Comparison of ENCODE assay signal across 11 cellular contexts in the genomic region with DNA sequence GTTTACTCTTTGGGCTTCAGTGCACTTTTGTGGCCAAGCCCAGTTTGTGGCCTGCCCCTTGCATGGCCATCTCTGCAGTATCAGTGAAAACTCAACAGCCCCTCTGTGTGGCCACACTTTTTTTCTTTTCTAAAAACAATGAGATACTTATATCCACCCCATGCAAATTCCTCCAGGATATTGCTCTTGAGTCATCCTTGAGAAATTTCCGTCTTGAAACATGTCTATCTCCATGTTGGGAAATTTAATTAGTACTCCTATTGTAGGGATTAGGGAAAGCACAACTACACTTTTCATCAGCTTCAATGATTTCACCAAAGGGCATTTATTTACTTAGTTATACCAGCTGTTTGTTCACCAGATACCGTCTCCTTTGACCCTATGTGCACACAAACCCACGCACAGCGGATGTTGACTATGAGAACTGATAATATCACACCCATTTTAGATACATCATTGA.
DNase-seq lines count a peak whose midpoint lies in the region; ATAC-seq, FAIRE-seq and TF ChIP-seq lines count a peak whose summit lies in the region.
"Had no signal": no experiment of that assay in that cellular context is flagged by ENCODE, and none has a peak within 500 bp of the region (broad histone marks: within the 10 kb centered on the region; RNA-seq: fewer than 3 reads in every experiment).

No MANE protein-coding gene starts in this region.

- H3K9me3 ChIP-seq in endodermal cell (ENCODE audit: control insufficient read depth, low read length) (no peaks in the 10 kb centered on the region), neural progenitor cell (ENCODE audit: low read depth) (no peaks in the 10 kb centered on the region), pancreas (no peaks in the 10 kb centered on the region)

- H3F3A ChIP-seq in neural progenitor cell (ENCODE audit: low read depth): no peaks in the 10 kb centered on the region

- 92% methylated on average over 4 of the region's 4 CpGs; no CpG with 5 or more reads in 1 of the 2 experiments for WGBS in endodermal cell (ENCODE audit: insufficient coverage in 1 of 2, insufficient read length in 1 of 2), 2 experiments
- 21 to 27% methylated on average over 4 of the region's 4 CpGs for WGBS in pancreas, 2 donors

- H3K9me3 Mint-ChIP-seq in endodermal cell (no peaks in the 10 kb centered on the region), neural progenitor cell (no peaks in the 10 kb centered on the region)
- H3K9me3 Mint-ChIP-seq: activated naive CD4-positive, alpha-beta T cell treated with anti-CD3 and anti-CD28 coated beads, Interleukin-2, amount 10 ng/mL, durations not matched to agents 7 days and 5 days had no signal

- no peak overlapping the region for H3K27ac ChIP-seq in endodermal cell (ENCODE audit: low read depth, low read length)
- H3K27ac ChIP-seq in neural progenitor cell: no peak overlapping the region
- no peak overlapping the region for H3K27ac ChIP-seq in pancreas

- peak overlapping the region; percentile 6 for H2AFZ ChIP-seq in neural progenitor cell (replicated peaks)

- H3K27ac Mint-ChIP-seq in endodermal cell (no peak overlapping the region), neural progenitor cell (no peak overlapping the region)
- H3K27ac Mint-ChIP-seq: activated naive CD4-positive, alpha-beta T cell treated with anti-CD3 and anti-CD28 coated beads, Interleukin-2, amount 10 ng/mL, durations not matched to agents 7 days and 5 days had no signal

- H3K27me3 ChIP-seq in endodermal cell (ENCODE audit: control insufficient read depth, insufficient read depth, low read length, poor library complexity, severe bottlenecking): no peaks in the 10 kb centered on the region
- no peaks in the 10 kb centered on the region for H3K27me3 ChIP-seq in neural progenitor cell
- no peaks in the 10 kb centered on the region for H3K27me3 ChIP-seq in pancreas

- H3K4me1 ChIP-seq in endodermal cell (ENCODE audit: control insufficient read depth, insufficient read depth, low read length) (no peaks in the 10 kb centered on the region), neural progenitor cell (peaks cover 7% of the 10 kb centered on the region), pancreas (no peaks in the 10 kb centered on the region)

- intact Hi-C loops in pancreas (cut with DNase I): no loop called here

- H3K36me3 Mint-ChIP-seq in endodermal cell (ENCODE audit: low read depth) (no peaks in the 10 kb centered on the region), neural progenitor cell (no peaks in the 10 kb centered on the region)
- H3K36me3 Mint-ChIP-seq: activated naive CD4-positive, alpha-beta T cell treated with anti-CD3 and anti-CD28 coated beads, Interleukin-2, amount 10 ng/mL, durations not matched to agents 7 days and 5 days had no signal

- ATAC-seq in pancreas (no peak), GM19467 (IDR thresholded peaks at IDR 0.05; ENCODE audit: unreplicated experiment) (no peak)

- H3K79me2 ChIP-seq in neural progenitor cell (ENCODE audit: low read depth): no peaks in the 10 kb centered on the region

- FAIRE-seq in GM12892 (lab: Jason Lieb, UNC) (peak; percentile 64), pancreas (lab: Jason Lieb, UNC) (no peak)

- H3K27me3 Mint-ChIP-seq in endodermal cell (ENCODE audit: insufficient read depth) (no peaks in the 10 kb centered on the region), neural progenitor cell (ENCODE audit: insufficient read depth, low read depth) (no peaks in the 10 kb centered on the region)
- H3K27me3 Mint-ChIP-seq: activated naive CD4-positive, alpha-beta T cell treated with anti-CD3 and anti-CD28 coated beads, Interleukin-2, amount 10 ng/mL, durations not matched to agents 7 days and 5 days had no signal

- H3K4me2 ChIP-seq in neural progenitor cell: no peak overlapping the region

- H3K4me1 Mint-ChIP-seq in endodermal cell (peaks cover 15% of the 10 kb centered on the region), neural progenitor cell (peaks cover 17% of the 10 kb centered on the region)
- H3K4me1 Mint-ChIP-seq: activated naive CD4-positive, alpha-beta T cell treated with anti-CD3 and anti-CD28 coated beads, Interleukin-2, amount 10 ng/mL, durations not matched to agents 7 days and 5 days had no signal

- H3K4me3 ChIP-seq in endodermal cell (ENCODE audit: low read length) (no peak overlapping the region), neural progenitor cell (no peak overlapping the region), pancreas (no peak overlapping the region)

- TF ChIP-seq CTCF in endodermal cell (conservative IDR thresholded peaks at IDR 0.05) (peak; percentile 27), neural progenitor cell (IDR thresholded peaks at IDR 0.05) (peak; percentile 29), pancreas (IDR thresholded peaks at IDR 0.05) (no peak)

- H4K20me1 ChIP-seq in neural progenitor cell (ENCODE audit: low read depth): no peaks in the 10 kb centered on the region

- H3K4me3 Mint-ChIP-seq in endodermal cell: no peak overlapping the region
- H3K4me3 Mint-ChIP-seq in neural progenitor cell: no peak overlapping the region
- H3K4me3 Mint-ChIP-seq: activated naive CD4-positive, alpha-beta T cell treated with anti-CD3 and anti-CD28 coated beads, Interleukin-2, amount 10 ng/mL, durations not matched to agents 7 days and 5 days had no signal

- H3K36me3 ChIP-seq in endodermal cell (ENCODE audit: control insufficient read depth, insufficient read depth, low read length) (no peaks in the 10 kb centered on the region), neural progenitor cell (no peaks in the 10 kb centered on the region), pancreas (no peaks in the 10 kb centered on the region)

- H3K9ac ChIP-seq in endodermal cell (ENCODE audit: extremely low read depth, low read length, poor library complexity, severe bottlenecking) (no peak overlapping the region), neural progenitor cell (no peak overlapping the region)

- TF ChIP-seq POLR2A in GM12892 (IDR thresholded peaks at IDR 0.05; ENCODE audit: low read depth, low read length): no peak

- DNase-seq in GM12892 (ENCODE audit: insufficient read length) (no peak), NCI-H69 (lab: John Stamatoyannopoulos, UW) (peak; percentile 19), endodermal cell (peak; percentile 48), neural progenitor cell (ENCODE audit: low spot score) (peak; percentile 28), pancreas (no peak), NCI-H2107 treated with DMSO at 0.1 percent for 48 hours (lab: John Stamatoyannopoulos, UW; ENCODE audit: unreplicated experiment) (no peak)
- DNase-seq in activated CD4-positive, alpha-beta T cell treated with anti-CD3 and anti-CD28 coated beads for 4 hours: no peak
- DNase-seq: activated naive CD4-positive, alpha-beta T cell treated with anti-CD3 and anti-CD28 coated beads, Interleukin-2, amount 10 ng/mL, durations not matched to agents 7 days and 5 days; erythroblast; GDM1 had no signal

Comparison
In these comparisons a context has a peak if more than half of its experiments do, and no peak if none do; other contexts are left out.
1. DNase-seq: peak in NCI-H69 (single experiment), endodermal cell (single experiment) and neural progenitor cell (single experiment); none in GM12892 (single experiment), activated CD4-positive, alpha-beta T cell treated with anti-CD3 and anti-CD28 coated beads for 4 hours (0 of 2), pancreas (0 of 6) and NCI-H2107 treated with DMSO at 0.1 percent for 48 hours (single experiment).
2. CTCF ChIP-seq: peak in endodermal cell (single experiment) and neural progenitor cell (single experiment); none in pancreas (0 of 4).